ENCODE assay signal across 1 cellular context in genomic region chr20:41132388-41132775, GRCh38.
A peak's percentile ranks its signal among the peaks of the same experiment; 100 is the strongest.
TF ChIP-seq lines count a peak whose summit lies in the region.

No MANE protein-coding gene starts in this region.

TF ChIP-seq in K562, 482 proteins besides CTCF, POLR2A, EP300 and RAD21:
- 0 out of 2 replicates have a peak, but pooled peaks have one; percentile 27 for TF ChIP-seq CEBPB (tag; IDR thresholded peaks at IDR 0.05)
TF ChIP-seq in K562: peak in this region for 1; not testable (repeated sequence) for 481.
